1 cellular context compared by ENCODE assay signal in genomic region chr17:81917565-81918332, GRCh38.
TF ChIP-seq lines count a peak whose summit lies in the region.

TSS of gene SIRT7 (minus strand) at chr17:81918176. CDS start at chr17:81918131, 45 bp downstream.

TF ChIP-seq in HepG2, 621 proteins besides CTCF, POLR2A, EP300 and RAD21 (continued from another document and continues in another):
- no peak for TF ChIP-seq TIGD3 (CRISPR knock-in tag; IDR thresholded peaks at IDR 0.05; ENCODE audit: borderline replicate concordance)
- no peak for TF ChIP-seq ZNF20 (CRISPR knock-in tag; IDR thresholded peaks at IDR 0.05)
- no peak for TF ChIP-seq ZFP90 (CRISPR knock-in tag; IDR thresholded peaks at IDR 0.05; ENCODE audit: borderline replicate concordance)
- no peak for TF ChIP-seq FOXK2 (IDR thresholded peaks at IDR 0.05)
- TF ChIP-seq FOXA3 (CRISPR knock-in tag; IDR thresholded peaks at IDR 0.05): no peak
- TF ChIP-seq ZKSCAN5 (CRISPR knock-in tag; IDR thresholded peaks at IDR 0.05): no peak
- peak; percentile 86; the same call in 1 of the 2 replicates for TF ChIP-seq ARID4A (CRISPR knock-in tag; IDR thresholded peaks at IDR 0.05; ENCODE audit: borderline replicate concordance)
- TF ChIP-seq ZNF562 (CRISPR knock-in tag; IDR thresholded peaks at IDR 0.05; ENCODE audit: borderline replicate concordance): no peak
- TF ChIP-seq ATM (IDR thresholded peaks at IDR 0.05; ENCODE audit: borderline replicate concordance): no peak
- TF ChIP-seq ZMAT3 (CRISPR knock-in tag; conservative IDR thresholded peaks at IDR 0.05): peak; percentile 57; the same call in 1 of the 2 replicates
- TF ChIP-seq SP140L (CRISPR knock-in tag; IDR thresholded peaks at IDR 0.05; ENCODE audit: borderline replicate concordance): no peak
- no peak for TF ChIP-seq PRMT3 (CRISPR knock-in tag; IDR thresholded peaks at IDR 0.05; ENCODE audit: borderline replicate concordance, low read depth)
- TF ChIP-seq ZBTB3 (CRISPR knock-in tag; IDR thresholded peaks at IDR 0.05; ENCODE audit: borderline replicate concordance, low read depth): no peak
- TF ChIP-seq NFYB (CRISPR knock-in tag; IDR thresholded peaks at IDR 0.05): no peak
- 0 out of 2 replicates have a peak, but pooled peaks have one; percentile 29 for TF ChIP-seq ZNF616 (CRISPR knock-in tag; IDR thresholded peaks at IDR 0.05; ENCODE audit: low read depth)
- no peak for TF ChIP-seq SRY (CRISPR knock-in tag; IDR thresholded peaks at IDR 0.05)
- TF ChIP-seq UBTF (CRISPR knock-in tag; IDR thresholded peaks at IDR 0.05): peak; percentile 78; the same call in 1 of the 2 replicates
- TF ChIP-seq ZNF121 (CRISPR knock-in tag; IDR thresholded peaks at IDR 0.05): no peak
- TF ChIP-seq SETDB1 (CRISPR knock-in tag; IDR thresholded peaks at IDR 0.05; ENCODE audit: borderline replicate concordance): no peak
- TF ChIP-seq SIN3A (IDR thresholded peaks at IDR 0.05; ENCODE audit: borderline replicate concordance, low read depth, low read length): peak; percentile 94; the same call in 1 of the 2 replicates
- peak; percentile 92 for TF ChIP-seq ZSCAN21 (CRISPR knock-in tag; IDR thresholded peaks at IDR 0.05; ENCODE audit: borderline replicate concordance)
- peak; percentile 40; the same call in 1 of the 2 replicates for TF ChIP-seq ZBTB25 (CRISPR knock-in tag; IDR thresholded peaks at IDR 0.05)
- peak; percentile 70; the same call in 1 of the 2 replicates for TF ChIP-seq ZIK1 (CRISPR knock-in tag; IDR thresholded peaks at IDR 0.05; ENCODE audit: borderline replicate concordance, low read depth)
- no peak; the same call in 1 of the 2 replicates for TF ChIP-seq ZNF607 (CRISPR knock-in tag; IDR thresholded peaks at IDR 0.05; ENCODE audit: borderline replicate concordance)
- TF ChIP-seq ZNF629 (CRISPR knock-in tag; conservative IDR thresholded peaks at IDR 0.05): no peak
- TF ChIP-seq FOXA1 (IDR thresholded peaks at IDR 0.05): no peak
- no peak for TF ChIP-seq FOXA1 (CRISPR knock-in tag; IDR thresholded peaks at IDR 0.05)
- TF ChIP-seq ZZZ3 (CRISPR knock-in tag; IDR thresholded peaks at IDR 0.05; ENCODE audit: borderline replicate concordance): no peak
- TF ChIP-seq ZKSCAN8 (CRISPR knock-in tag; IDR thresholded peaks at IDR 0.05; ENCODE audit: borderline replicate concordance): no peak; the same call in 1 of the 2 replicates
- TF ChIP-seq GPN1 (CRISPR knock-in tag; IDR thresholded peaks at IDR 0.05; ENCODE audit: borderline replicate concordance): no peak
- TF ChIP-seq HMG20B (CRISPR knock-in tag; conservative IDR thresholded peaks at IDR 0.05): no peak
- no peak; the same call in 1 of the 2 replicates for TF ChIP-seq BORCS8-MEF2B (CRISPR knock-in tag; IDR thresholded peaks at IDR 0.05)
- TF ChIP-seq TFE3 (CRISPR knock-in tag; IDR thresholded peaks at IDR 0.05): no peak
- TF ChIP-seq ZNF639 (CRISPR knock-in tag; conservative IDR thresholded peaks at IDR 0.05): no peak
- no peak for TF ChIP-seq ZNF567 (CRISPR knock-in tag; IDR thresholded peaks at IDR 0.05; ENCODE audit: borderline replicate concordance)
- no peak for TF ChIP-seq ZBTB34 (CRISPR knock-in tag; IDR thresholded peaks at IDR 0.05)
- no peak for TF ChIP-seq MEF2D (CRISPR knock-in tag; IDR thresholded peaks at IDR 0.05)
- TF ChIP-seq RNF2 (conservative IDR thresholded peaks at IDR 0.05; ENCODE audit: low read depth): 0 out of 2 replicates have a peak, but pooled peaks have one; percentile 29
- TF ChIP-seq ZSCAN12 (CRISPR knock-in tag; IDR thresholded peaks at IDR 0.05): no peak
- TF ChIP-seq NFKBIZ (CRISPR knock-in tag; IDR thresholded peaks at IDR 0.05): no peak
- TF ChIP-seq HBP1 (CRISPR knock-in tag; IDR thresholded peaks at IDR 0.05; ENCODE audit: low read depth): no peak
- no peak for TF ChIP-seq ZNF576 (CRISPR knock-in tag; IDR thresholded peaks at IDR 0.05)
- no peak for TF ChIP-seq PLRG1 (conservative IDR thresholded peaks at IDR 0.05)
- no peak for TF ChIP-seq GPBP1L1 (CRISPR knock-in tag; IDR thresholded peaks at IDR 0.05)
- TF ChIP-seq NAIF1 (CRISPR knock-in tag; IDR thresholded peaks at IDR 0.05; ENCODE audit: borderline replicate concordance): no peak
- TF ChIP-seq ZNF710 (CRISPR knock-in tag; IDR thresholded peaks at IDR 0.05; ENCODE audit: borderline replicate concordance): no peak
- no peak for TF ChIP-seq BHLHE40 (IDR thresholded peaks at IDR 0.05; ENCODE audit: low read length)
